ENCODE assay signal across 25 cellular contexts in the genomic region with DNA sequence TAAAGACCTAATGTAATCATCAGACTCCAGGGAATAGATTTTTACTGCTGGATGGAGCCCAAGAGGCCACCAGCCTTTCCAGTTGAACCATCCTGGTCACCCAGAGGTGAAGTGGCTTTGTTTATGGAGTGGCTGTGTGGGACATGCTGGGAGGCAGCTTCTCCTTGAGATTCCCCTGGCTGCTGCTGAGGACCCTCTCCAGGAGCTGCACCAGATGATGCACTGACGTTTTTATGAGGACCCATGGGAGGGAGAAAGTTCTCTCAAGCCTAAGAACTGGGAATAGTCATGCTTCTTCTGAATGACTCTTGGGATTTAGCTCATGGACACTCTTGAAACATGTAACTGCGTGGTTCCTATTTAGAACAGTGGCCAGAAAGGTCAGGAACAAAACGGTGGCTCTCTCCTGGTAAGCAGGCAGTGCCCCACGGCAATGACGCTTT.
DNase-seq lines count a peak whose midpoint lies in the region; ATAC-seq and TF ChIP-seq lines count a peak whose summit lies in the region.
"Had no signal": no experiment of that assay in that cellular context is flagged by ENCODE, and none has a peak within 500 bp of the region (broad histone marks: within the 10 kb centered on the region; RNA-seq: fewer than 3 reads in every experiment).

No MANE protein-coding gene starts in this region.

- ATAC-seq in SK-N-SH treated with all-trans-retinoic acid at 6 μM for 48 hours, result peak; percentile 7; the same call in 2 of the 3 replicates
- ATAC-seq in GM21381 (IDR thresholded peaks at IDR 0.05; ENCODE audit: unreplicated experiment), result no peak
- ATAC-seq: esophagus mucosa; foreskin keratinocyte; heart left ventricle; lower lobe of right lung; stimulated activated naive B cell treated with anti-CD40 and anti-IgM and Interleukin-4, amounts not matched to agents 10 μg/mL and 1 μg/mL and 100 μg/mL, for 72 hours had no signal

- H3K4me1 Mint-ChIP-seq in nephron progenitor cell, result peaks cover 88% of the 10 kb centered on the region
- H3K4me1 Mint-ChIP-seq: activated CD4-positive, alpha-beta T cell treated with anti-CD3 and anti-CD28 coated beads, Interleukin-2, amount 10 ng/mL, durations not matched to agents 7 days and 5 days; stimulated activated naive B cell treated with anti-CD40 and anti-IgM and Interleukin-4, amounts not matched to agents 10 μg/mL and 1 μg/mL and 100 μg/mL, for 72 hours had no signal

- H2AFZ ChIP-seq in SK-N-SH (ENCODE audit: low read depth), result no peak overlapping the region
- H2AFZ ChIP-seq: parathyroid adenoma had no signal

- peaks cover 3% of the 10 kb centered on the region for H3K9me3 Mint-ChIP-seq in nephron progenitor cell
- H3K9me3 Mint-ChIP-seq: activated CD4-positive, alpha-beta T cell treated with anti-CD3 and anti-CD28 coated beads, Interleukin-2, amount 10 ng/mL, durations not matched to agents 7 days and 5 days; endodermal cell; stimulated activated naive B cell treated with anti-CD40 and anti-IgM and Interleukin-4, amounts not matched to agents 10 μg/mL and 1 μg/mL and 100 μg/mL, for 72 hours had no signal

- H3K27me3 ChIP-seq in SK-N-SH (ENCODE audit: insufficient read depth), result no peaks in the 10 kb centered on the region
- H3K27me3 ChIP-seq: BE2C, colonic mucosa, foreskin keratinocyte, heart left ventricle, sigmoid colon had no signal

- CTCF ChIA-PET in SK-N-SH (lab: Yijun Ruan, JAX), result interaction anchor here (1.0 to 4.0 kb wide), 3 partner anchors 43 to 640 kb away, joined by 3 to 25 read pairs (median 4); no protein-coding TSS in a partner anchor

- no peak for TF ChIP-seq RAD21 in SK-N-SH (IDR thresholded peaks at IDR 0.05; ENCODE audit: low read length)

- no peak overlapping the region for H3K4me2 ChIP-seq in SK-N-SH

- H3K4me3 ChIP-seq in SK-N-SH (ENCODE audit: low read depth in 2 of 2, low read length in 1 of 2), result no peak overlapping the region
- H3K4me3 ChIP-seq: colonic mucosa, heart left ventricle, lower lobe of right lung, sigmoid colon had no signal

- POLR2A ChIA-PET in SK-N-SH (lab: Yijun Ruan, JAX), result no interaction called here

- in situ Hi-C loops in ACHN (cut with HindIII; ENCODE audit: low pct_ligation_motif_present, low pct_unique_long_range_greater_than_20kb, low sequenced_read_pairs), result no loop called here

- H3K36me3 Mint-ChIP-seq in nephron progenitor cell (ENCODE audit: low read depth), result peaks cover 9% of the 10 kb centered on the region
- H3K36me3 Mint-ChIP-seq: stimulated activated naive B cell treated with anti-CD40 and anti-IgM and Interleukin-4, amounts not matched to agents 10 μg/mL and 1 μg/mL and 100 μg/mL, for 72 hours had no signal

- TF ChIP-seq CTCF in SK-N-SH (IDR thresholded peaks at IDR 0.05) (no peak), nephron progenitor cell (IDR thresholded peaks at IDR 0.05) (no peak)

- peaks cover 0 to 13% of the 10 kb centered on the region in 2 experiments; a peak in 2 of 4 replicates for H3K4me1 ChIP-seq in SK-N-SH (ENCODE audit: control insufficient read depth in 1 of 2, insufficient read depth in 2 of 2, low read depth in 1 of 2, low read length in 1 of 2)
- H3K4me1 ChIP-seq: colonic mucosa, foreskin keratinocyte, lower lobe of right lung, parathyroid adenoma, sigmoid colon had no signal

- WGBS in SK-N-SH (ENCODE audit: low lambda C conversion rate), result 79% methylated on average over 5 of the region's 5 CpGs

- no peak overlapping the region; a peak in 1 of 4 replicates for H3K27ac ChIP-seq in SK-N-SH (ENCODE audit: low read depth in 2 of 2, low read length in 1 of 2)
- H3K27ac ChIP-seq: colonic mucosa, foreskin keratinocyte, heart left ventricle, lower lobe of right lung, parathyroid adenoma, sigmoid colon had no signal

- H3K27me3 Mint-ChIP-seq in nephron progenitor cell (ENCODE audit: low read depth, poor library complexity), result no peaks in the 10 kb centered on the region

- no peak for TF ChIP-seq EP300 in SK-N-SH (IDR thresholded peaks at IDR 0.05; ENCODE audit: borderline replicate concordance in 1 of 2, low read depth in 1 of 2, low read length in 1 of 2)

- no peak overlapping the region for H3K9ac ChIP-seq in SK-N-SH
- H3K9ac ChIP-seq: parathyroid adenoma had no signal

- no peaks in the 10 kb centered on the region for H3K9me2 ChIP-seq in SK-N-SH

- no peak overlapping the region for H3K4me3 Mint-ChIP-seq in nephron progenitor cell
- H3K4me3 Mint-ChIP-seq: activated CD4-positive, alpha-beta T cell treated with anti-CD3 and anti-CD28 coated beads, Interleukin-2, amount 10 ng/mL, durations not matched to agents 7 days and 5 days; endodermal cell; stimulated activated naive B cell treated with anti-CD40 and anti-IgM and Interleukin-4, amounts not matched to agents 10 μg/mL and 1 μg/mL and 100 μg/mL, for 72 hours had no signal

- no peak for DNase-seq in SK-N-SH
- DNase-seq in astrocyte of the hippocampus (ENCODE audit: low read depth, low spot score), result peak; percentile 7
- no peak for DNase-seq in nephron progenitor cell
- no peak for DNase-seq in ACHN
- DNase-seq in NAMALWA (ENCODE audit: low spot score), result no peak
- no peak for DNase-seq in NCI-H345 (lab: John Stamatoyannopoulos, UW)
- DNase-seq: activated CD4-positive, alpha-beta T cell treated with anti-CD3 and anti-CD28 coated beads, Interleukin-2, amount 10 ng/mL, durations not matched to agents 7 days and 5 days; activated T-cell treated with anti-CD3 and anti-CD28 coated beads, Interleukin-2, amount 50 U/mL, for 48 hours; BE2C; colonic mucosa; endodermal cell; foreskin keratinocyte; GDM1; heart left ventricle; lower lobe of right lung; NCI-H1048; NCI-H2029 treated with DMSO at 0.1 percent for 48 hours; NCI-H82; sigmoid colon; stimulated activated CD4-positive, alpha-beta T cell treated with anti-CD3 and anti-CD28 coated beads, Interleukin-4, amount 100 ng/mL, for 4 hours; stimulated activated naive B cell treated with anti-CD40 and anti-IgM and Interleukin-4, amounts not matched to agents 10 μg/mL and 1 μg/mL and 100 μg/mL, for 72 hours had no signal

- H3K27ac Mint-ChIP-seq in nephron progenitor cell, result peak overlapping the region; percentile 97
- H3K27ac Mint-ChIP-seq: activated CD4-positive, alpha-beta T cell treated with anti-CD3 and anti-CD28 coated beads, Interleukin-2, amount 10 ng/mL, durations not matched to agents 7 days and 5 days; endodermal cell; stimulated activated naive B cell treated with anti-CD40 and anti-IgM and Interleukin-4, amounts not matched to agents 10 μg/mL and 1 μg/mL and 100 μg/mL, for 72 hours had no signal

- no peaks in the 10 kb centered on the region for H3F3A ChIP-seq in SK-N-SH (replicated peaks; ENCODE audit: insufficient read depth)

- no peaks in the 10 kb centered on the region for H3K36me3 ChIP-seq in SK-N-SH (replicated peaks in 1 of 2; ENCODE audit: control insufficient read depth in 1 of 2, insufficient read depth in 2 of 2, low read length in 1 of 2)
- H3K36me3 ChIP-seq: BE2C, colonic mucosa, heart left ventricle, lower lobe of right lung, sigmoid colon had no signal

- H3K9me3 ChIP-seq in SK-N-SH, result no peaks in the 10 kb centered on the region
- H3K9me3 ChIP-seq: BE2C, colonic mucosa, heart left ventricle, lower lobe of right lung, sigmoid colon had no signal

- no peaks in the 10 kb centered on the region for H4K20me1 ChIP-seq in SK-N-SH (ENCODE audit: insufficient read depth)

- no peaks in the 10 kb centered on the region for H3K79me2 ChIP-seq in SK-N-SH (ENCODE audit: insufficient read depth)
- H3K79me2 ChIP-seq: parathyroid adenoma had no signal

TF ChIP-seq in SK-N-SH treated with all-trans-retinoic acid at 6 μM for 48 hours, 23 proteins besides CTCF, POLR2A, EP300 and RAD21 (continues in another document):
- TF ChIP-seq BACH2 (CRISPR knock-in tag; IDR thresholded peaks at IDR 0.05; ENCODE audit: borderline replicate concordance) (no peak), ZNF565 (CRISPR knock-in tag; conservative IDR thresholded peaks at IDR 0.05; ENCODE audit: low read depth) (no peak), CSDC2 (CRISPR knock-in tag; IDR thresholded peaks at IDR 0.05) (0 out of 2 replicates have a peak, but pooled peaks have one; percentile 36)
- TF ChIP-seq, protein P1, sequence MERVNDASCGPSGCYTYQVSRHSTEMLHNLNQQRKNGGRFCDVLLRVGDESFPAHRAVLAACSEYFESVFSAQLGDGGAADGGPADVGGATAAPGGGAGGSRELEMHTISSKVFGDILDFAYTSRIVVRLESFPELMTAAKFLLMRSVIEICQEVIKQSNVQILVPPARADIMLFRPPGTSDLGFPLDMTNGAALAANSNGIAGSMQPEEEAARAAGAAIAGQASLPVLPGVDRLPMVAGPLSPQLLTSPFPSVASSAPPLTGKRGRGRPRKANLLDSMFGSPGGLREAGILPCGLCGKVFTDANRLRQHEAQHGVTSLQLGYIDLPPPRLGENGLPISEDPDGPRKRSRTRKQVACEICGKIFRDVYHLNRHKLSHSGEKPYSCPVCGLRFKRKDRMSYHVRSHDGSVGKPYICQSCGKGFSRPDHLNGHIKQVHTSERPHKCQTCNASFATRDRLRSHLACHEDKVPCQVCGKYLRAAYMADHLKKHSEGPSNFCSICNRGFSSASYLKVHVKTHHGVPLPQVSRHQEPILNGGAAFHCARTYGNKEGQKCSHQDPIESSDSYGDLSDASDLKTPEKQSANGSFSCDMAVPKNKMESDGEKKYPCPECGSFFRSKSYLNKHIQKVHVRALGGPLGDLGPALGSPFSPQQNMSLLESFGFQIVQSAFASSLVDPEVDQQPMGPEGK (CRISPR knock-in tag; IDR thresholded peaks at IDR 0.05; ENCODE audit: borderline replicate concordance), result no peak

TF ChIP-seq in SK-N-SH, 30 proteins besides CTCF, POLR2A, EP300 and RAD21 (continues in another document):
- TF ChIP-seq MEF2A (IDR thresholded peaks at IDR 0.05; ENCODE audit: borderline replicate concordance, low read depth), result no peak
- no peak for TF ChIP-seq GABPA (IDR thresholded peaks at IDR 0.05; ENCODE audit: low read depth)
- no peak for TF ChIP-seq NFIC (IDR thresholded peaks at IDR 0.05; ENCODE audit: borderline replicate concordance)
- TF ChIP-seq MXI1 (IDR thresholded peaks at IDR 0.05; ENCODE audit: low read depth, low read length), result no peak
- TF ChIP-seq SMC3 (IDR thresholded peaks at IDR 0.05; ENCODE audit: low read depth, low read length), result no peak
- TF ChIP-seq, protein P2, sequence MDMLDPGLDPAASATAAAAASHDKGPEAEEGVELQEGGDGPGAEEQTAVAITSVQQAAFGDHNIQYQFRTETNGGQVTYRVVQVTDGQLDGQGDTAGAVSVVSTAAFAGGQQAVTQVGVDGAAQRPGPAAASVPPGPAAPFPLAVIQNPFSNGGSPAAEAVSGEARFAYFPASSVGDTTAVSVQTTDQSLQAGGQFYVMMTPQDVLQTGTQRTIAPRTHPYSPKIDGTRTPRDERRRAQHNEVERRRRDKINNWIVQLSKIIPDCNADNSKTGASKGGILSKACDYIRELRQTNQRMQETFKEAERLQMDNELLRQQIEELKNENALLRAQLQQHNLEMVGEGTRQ (IDR thresholded peaks at IDR 0.05; ENCODE audit: borderline replicate concordance, low read depth, low read length), result no peak
- no peak for TF ChIP-seq TEAD4 (IDR thresholded peaks at IDR 0.05; ENCODE audit: borderline replicate concordance, insufficient read depth)
- TF ChIP-seq GATA2 (CRISPR knock-in tag; IDR thresholded peaks at IDR 0.05), result no peak
- TF ChIP-seq EZH2phosphoT487 (IDR thresholded peaks at IDR 0.05; ENCODE audit: borderline replicate concordance, low read depth), result no peak
- TF ChIP-seq RFX5 (IDR thresholded peaks at IDR 0.05; ENCODE audit: low read length), result no peak
